1 cellular context compared by ENCODE assay signal in genomic region chr11:61800331-61801281, GRCh38.
TF ChIP-seq lines count a peak whose summit lies in the region.

No MANE protein-coding gene starts in this region.

TF ChIP-seq in K562, 482 proteins besides CTCF, POLR2A, EP300 and RAD21 (continues in another document):
- TF ChIP-seq MEIS2 (IDR thresholded peaks at IDR 0.05; ENCODE audit: partially characterized antibody) (peak; percentile 67), KAT8 (IDR thresholded peaks at IDR 0.05; ENCODE audit: low read depth) (no peak), ZNF175 (CRISPR knock-in tag; IDR thresholded peaks at IDR 0.05; ENCODE audit: low read depth) (peak; percentile 46; the same call in 1 of the 2 replicates), ZNF23 (CRISPR knock-in tag; IDR thresholded peaks at IDR 0.05) (no peak), BMI1 (IDR thresholded peaks at IDR 0.05; ENCODE audit: low read length) (no peak), RUNX1 (IDR thresholded peaks at IDR 0.05; ENCODE audit: low read depth) (0 out of 2 replicates have a peak, but pooled peaks have one; percentile 44), MEF2D (tag; conservative IDR thresholded peaks at IDR 0.05; ENCODE audit: low read depth) (no peak), DACH1 (IDR thresholded peaks at IDR 0.05; ENCODE audit: partially characterized antibody) (peak; percentile 10), YBX1 (IDR thresholded peaks at IDR 0.05) (no peak), CREM (IDR thresholded peaks at IDR 0.05; ENCODE audit: low read depth) (peak; percentile 48; the same call in 1 of the 2 replicates), NCOA2 (IDR thresholded peaks at IDR 0.05; ENCODE audit: partially characterized antibody in 2 of 2) (no peak), AFF1 (IDR thresholded peaks at IDR 0.05; ENCODE audit: low read depth in 1 of 2, partially characterized antibody in 2 of 2) (no peak), ETS1 (conservative IDR thresholded peaks at IDR 0.05; ENCODE audit: control insufficient read depth, low read depth, low read length) (0 out of 2 replicates have a peak, but pooled peaks have one; percentile 35), ILF3 (IDR thresholded peaks at IDR 0.05; ENCODE audit: borderline replicate concordance) (no peak; the same call in 1 of the 2 replicates), NCOR1 (IDR thresholded peaks at IDR 0.05) (peak; percentile 93), DEAF1 (CRISPR knock-in tag; IDR thresholded peaks at IDR 0.05) (no peak), ZNF507 (tag; conservative IDR thresholded peaks at IDR 0.05) (no peak), PHF20 (IDR thresholded peaks at IDR 0.05; ENCODE audit: partially characterized antibody) (no peak), SETDB1 (IDR thresholded peaks at IDR 0.05; ENCODE audit: low read length) (no peak), ZNF140 (CRISPR knock-in tag; IDR thresholded peaks at IDR 0.05) (no peak), ATF3 (IDR thresholded peaks at IDR 0.05) (peak; percentile 79; the same call in 1 of the 2 replicates), ATF3 (CRISPR knock-in tag; conservative IDR thresholded peaks at IDR 0.05) (0 out of 2 replicates have a peak, but pooled peaks have one; percentile 37), ZFP36 (IDR thresholded peaks at IDR 0.05; ENCODE audit: low read depth, low read length, partially characterized antibody) (no peak), ZKSCAN1 (IDR thresholded peaks at IDR 0.05; ENCODE audit: low read depth, low read length) (no peak), NR2C1 (IDR thresholded peaks at IDR 0.05) (no peak), NR2C1 (tag; IDR thresholded peaks at IDR 0.05) (0 out of 2 replicates have a peak, but pooled peaks have one; percentile 24), E4F1 (CRISPR knock-in tag; IDR thresholded peaks at IDR 0.05; ENCODE audit: borderline replicate concordance) (no peak), SMARCA4 (IDR thresholded peaks at IDR 0.05) (peak; percentile 98), HDAC3 (IDR thresholded peaks at IDR 0.05; ENCODE audit: borderline replicate concordance, partially characterized antibody) (peak; percentile 75), SMAD4 (CRISPR knock-in tag; conservative IDR thresholded peaks at IDR 0.05) (no peak), THAP7 (CRISPR knock-in tag; IDR thresholded peaks at IDR 0.05) (no peak), ARID3A (IDR thresholded peaks at IDR 0.05; ENCODE audit: borderline replicate concordance, low read depth, low read length) (peak; percentile 87), ZNF75A (CRISPR knock-in tag; IDR thresholded peaks at IDR 0.05) (no peak), EGR1 (conservative IDR thresholded peaks at IDR 0.05) (peak; percentile 64), C11orf30 (IDR thresholded peaks at IDR 0.05; ENCODE audit: low read depth) (peak; percentile 46; the same call in 1 of the 2 replicates), GTF2F1 (IDR thresholded peaks at IDR 0.05; ENCODE audit: low read depth, low read length) (no peak), RCOR1 (IDR thresholded peaks at IDR 0.05; ENCODE audit: borderline replicate concordance in 1 of 2, low read depth in 2 of 2, low read length in 2 of 2) (peak; percentile 46 to 89; a peak in 3 of 4 replicates), MAZ (CRISPR knock-in tag; conservative IDR thresholded peaks at IDR 0.05 in 1 of 2, IDR thresholded peaks at IDR 0.05 in 1 of 2) (peak; percentile 21 to 34; a peak in 1 of 4 replicates), ZBTB11 (CRISPR knock-in tag; IDR thresholded peaks at IDR 0.05) (peak in 1 of 3 experiments; percentile 48; a peak in 2 of 6 replicates), JUN (IDR thresholded peaks at IDR 0.05; ENCODE audit: borderline replicate concordance, low read depth, low read length) (peak; percentile 53; the same call in 1 of the 2 replicates), JUN (CRISPR knock-in tag; IDR thresholded peaks at IDR 0.05; ENCODE audit: borderline replicate concordance) (no peak), TRIM28 (IDR thresholded peaks at IDR 0.05) (0 out of 2 replicates have a peak, but pooled peaks have one; percentile 23), CBFA2T2 (conservative IDR thresholded peaks at IDR 0.05) (peak; percentile 96), NR1H2 (CRISPR knock-in tag; IDR thresholded peaks at IDR 0.05) (no peak), HDAC2 (IDR thresholded peaks at IDR 0.05) (peak; percentile 72), SPI1 (IDR thresholded peaks at IDR 0.05; ENCODE audit: borderline replicate concordance, low read depth, low read length) (peak; percentile 50; the same call in 1 of the 2 replicates), ARID1B (IDR thresholded peaks at IDR 0.05) (peak; percentile 98), TRIM25 (IDR thresholded peaks at IDR 0.05; ENCODE audit: borderline replicate concordance) (no peak), EP400 (IDR thresholded peaks at IDR 0.05) (peak; percentile 32; the same call in 1 of the 2 replicates), BHLHE40 (IDR thresholded peaks at IDR 0.05; ENCODE audit: low read length) (peak; percentile 47; the same call in 1 of the 2 replicates), GATAD2A (IDR thresholded peaks at IDR 0.05) (peak; percentile 73; the same call in 1 of the 2 replicates)
